In genomic region chr16:84811529-84811928, GRCh38 we compare ENCODE assay signal across 18 cellular contexts. TPM values are rescaled to one million over a fixed set of nuclear protein-coding genes. Genes with fewer than 3 reads are reported as not detected.
DNase-seq lines count a peak whose midpoint lies in the region; ATAC-seq and TF ChIP-seq lines count a peak whose summit lies in the region.
"Had no signal": no experiment of that assay in that cellular context is flagged by ENCODE, and none has a peak within 500 bp of the region (broad histone marks: within the 10 kb centered on the region; RNA-seq: fewer than 3 reads in every experiment).

No MANE protein-coding gene starts in this region.

- WGBS in gastroesophageal sphincter (ENCODE audit: low coverage in 1 of 2), 2 donors = 100% methylated on average over 1 to 2 of the region's 2 CpGs

- no peaks in the 10 kb centered on the region for H3K9me3 Mint-ChIP-seq in T-helper 1 cell treated with Interleukin-12 subunit alpha and Interleukin-12 subunit beta and Interleukin-4 antibody, amounts not matched to agents 30 μg/mL and 1 μg/mL, for 36 hours
- no peaks in the 10 kb centered on the region for H3K9me3 Mint-ChIP-seq in stimulated activated naive CD8-positive, alpha-beta T cell treated with anti-CD3 and anti-CD28 coated beads, Interleukin-15, Interleukin-2, amounts not matched to agents 100 ng/mL and 50 ng/mL, for 24 hours
- H3K9me3 Mint-ChIP-seq in stimulated activated naive CD8-positive, alpha-beta T cell treated with anti-CD3 and anti-CD28 coated beads, Interleukin-15, amount 100 ng/mL, for 72 hours = no peaks in the 10 kb centered on the region
- H3K9me3 Mint-ChIP-seq in activated T-cell treated with anti-CD3 and anti-CD28 coated beads, Interleukin-2, amount 50 U/mL, for 72 hours = peaks cover 0 to 1% of the 10 kb centered on the region in 2 donors
- H3K9me3 Mint-ChIP-seq: CD4-positive, alpha-beta T cell had no signal

- ATAC-seq in stimulated activated naive CD8-positive, alpha-beta T cell treated with anti-CD3 and anti-CD28 coated beads, Interleukin-15, amount 100 ng/mL, for 72 hours = no peak
- no peak for ATAC-seq in gastroesophageal sphincter
- ATAC-seq in activated T-cell treated with anti-CD3 and anti-CD28 coated beads, Interleukin-2, amount 50 U/mL, for 72 hours (replicated peaks in 1 of 2) = no peak

- no peak overlapping the region for H3K4me3 Mint-ChIP-seq in T-helper 1 cell treated with Interleukin-12 subunit alpha and Interleukin-12 subunit beta and Interleukin-4 antibody, amounts not matched to agents 30 μg/mL and 1 μg/mL, for 36 hours
- no peak overlapping the region for H3K4me3 Mint-ChIP-seq in stimulated activated naive CD8-positive, alpha-beta T cell treated with anti-CD3 and anti-CD28 coated beads, Interleukin-15, Interleukin-2, amounts not matched to agents 100 ng/mL and 50 ng/mL, for 24 hours
- H3K4me3 Mint-ChIP-seq in stimulated activated naive CD8-positive, alpha-beta T cell treated with anti-CD3 and anti-CD28 coated beads, Interleukin-15, amount 100 ng/mL, for 72 hours = peak overlapping the region in 1 of 2 donors; percentile 65
- H3K4me3 Mint-ChIP-seq in activated T-cell treated with anti-CD3 and anti-CD28 coated beads, Interleukin-2, amount 50 U/mL, for 72 hours = no peak overlapping the region
- H3K4me3 Mint-ChIP-seq: CD4-positive, alpha-beta T cell had no signal

- no peaks in the 10 kb centered on the region for H3K27me3 ChIP-seq in gastroesophageal sphincter
- H3K27me3 ChIP-seq in vagina = no peaks in the 10 kb centered on the region
- H3K27me3 ChIP-seq: Peyer's patch had no signal

- intact Hi-C loops in vagina (cut with DNase I) = no loop called here

- H3K4me1 ChIP-seq in gastroesophageal sphincter (peaks cover 0 to 15% (median 0%) of the 10 kb centered on the region in 3 donors), vagina (peaks cover 7% of the 10 kb centered on the region)
- H3K4me1 ChIP-seq: Peyer's patch had no signal

- no peak overlapping the region for H3K4me3 ChIP-seq in gastroesophageal sphincter
- H3K4me3 ChIP-seq in vagina = no peak overlapping the region
- H3K4me3 ChIP-seq: Peyer's patch had no signal

- no peaks in the 10 kb centered on the region for H3K36me3 ChIP-seq in gastroesophageal sphincter
- H3K36me3 ChIP-seq in vagina = no peaks in the 10 kb centered on the region
- H3K36me3 ChIP-seq: Peyer's patch had no signal

- no peaks in the 10 kb centered on the region for H3K36me3 Mint-ChIP-seq in T-helper 1 cell treated with Interleukin-12 subunit alpha and Interleukin-12 subunit beta and Interleukin-4 antibody, amounts not matched to agents 30 μg/mL and 1 μg/mL, for 36 hours (ENCODE audit: low read depth)
- H3K36me3 Mint-ChIP-seq in stimulated activated naive CD8-positive, alpha-beta T cell treated with anti-CD3 and anti-CD28 coated beads, Interleukin-15, Interleukin-2, amounts not matched to agents 100 ng/mL and 50 ng/mL, for 24 hours (ENCODE audit: low read depth) = no peaks in the 10 kb centered on the region
- H3K36me3 Mint-ChIP-seq in activated T-cell treated with anti-CD3 and anti-CD28 coated beads, Interleukin-2, amount 50 U/mL, for 72 hours (ENCODE audit: insufficient read depth in 2 of 2) = no peaks in the 10 kb centered on the region

- TF ChIP-seq POLR2A in gastroesophageal sphincter (IDR thresholded peaks at IDR 0.05) (no peak), vagina (IDR thresholded peaks at IDR 0.05) (no peak)

- H3K4me1 Mint-ChIP-seq in T-helper 1 cell treated with Interleukin-12 subunit alpha and Interleukin-12 subunit beta and Interleukin-4 antibody, amounts not matched to agents 30 μg/mL and 1 μg/mL, for 36 hours (ENCODE audit: low read depth) = peaks cover 19% of the 10 kb centered on the region
- peaks cover 14% of the 10 kb centered on the region for H3K4me1 Mint-ChIP-seq in stimulated activated naive CD8-positive, alpha-beta T cell treated with anti-CD3 and anti-CD28 coated beads, Interleukin-15, Interleukin-2, amounts not matched to agents 100 ng/mL and 50 ng/mL, for 24 hours (ENCODE audit: low read depth)
- H3K4me1 Mint-ChIP-seq in stimulated activated naive CD8-positive, alpha-beta T cell treated with anti-CD3 and anti-CD28 coated beads, Interleukin-15, amount 100 ng/mL, for 72 hours = peaks cover 25% of the 10 kb centered on the region
- peaks cover 16% of the 10 kb centered on the region for H3K4me1 Mint-ChIP-seq in activated T-cell treated with anti-CD3 and anti-CD28 coated beads, Interleukin-2, amount 50 U/mL, for 72 hours (ENCODE audit: low read depth)

- H3K9me3 ChIP-seq in gastroesophageal sphincter (no peaks in the 10 kb centered on the region), vagina (no peaks in the 10 kb centered on the region)
- H3K9me3 ChIP-seq: Peyer's patch had no signal

- peak overlapping the region; percentile 81 for H3K27ac Mint-ChIP-seq in T-helper 1 cell treated with Interleukin-12 subunit alpha and Interleukin-12 subunit beta and Interleukin-4 antibody, amounts not matched to agents 30 μg/mL and 1 μg/mL, for 36 hours
- H3K27ac Mint-ChIP-seq in stimulated activated naive CD8-positive, alpha-beta T cell treated with anti-CD3 and anti-CD28 coated beads, Interleukin-15, Interleukin-2, amounts not matched to agents 100 ng/mL and 50 ng/mL, for 24 hours = peak overlapping the region; percentile 11
- peak overlapping the region in 1 of 2 donors; percentile 12 for H3K27ac Mint-ChIP-seq in stimulated activated naive CD8-positive, alpha-beta T cell treated with anti-CD3 and anti-CD28 coated beads, Interleukin-15, amount 100 ng/mL, for 72 hours
- H3K27ac Mint-ChIP-seq in activated T-cell treated with anti-CD3 and anti-CD28 coated beads, Interleukin-2, amount 50 U/mL, for 72 hours = no peak overlapping the region
- H3K27ac Mint-ChIP-seq: CD4-positive, alpha-beta T cell had no signal

- TF ChIP-seq CTCF in gastroesophageal sphincter (IDR thresholded peaks at IDR 0.05) = no peak
- TF ChIP-seq CTCF in vagina (IDR thresholded peaks at IDR 0.05) = no peak

- H3K27ac ChIP-seq in gastroesophageal sphincter (peak overlapping the region in 3 of 4 donors; percentile 27 to 47 (median 31)), vagina (peak overlapping the region; percentile 69)
- H3K27ac ChIP-seq: 22Rv1 had no signal

- DNase-seq in T-helper 1 cell (no peak), vagina (ENCODE audit: extremely low spot score in 2 of 2) (no peak)
- no peak for DNase-seq in stimulated activated naive CD8-positive, alpha-beta T cell treated with anti-CD3 and anti-CD28 coated beads, Interleukin-15, amount 100 ng/mL, for 72 hours
- DNase-seq in activated CD8-positive, alpha-beta memory T cell treated with anti-CD3 and anti-CD28 coated beads, Interleukin-2, amount 50 U/mL, for 4 hours = no peak
- DNase-seq in activated T-cell treated with anti-CD3 and anti-CD28 coated beads, Interleukin-2, amount 50 U/mL, for 72 hours = no peak
- DNase-seq: DMS153; EL; H7; NCI-H1105; NCI-H748 treated with DMSO at 0.1 percent for 48 hours; NK-92 treated with Interleukin-12 subunit alpha and Interleukin-12 subunit beta, amount 100 ng/mL, for 24 hours; Peyer's patch had no signal

- no peak for TF ChIP-seq EP300 in gastroesophageal sphincter (IDR thresholded peaks at IDR 0.05)

- H3K27me3 Mint-ChIP-seq in T-helper 1 cell treated with Interleukin-12 subunit alpha and Interleukin-12 subunit beta and Interleukin-4 antibody, amounts not matched to agents 30 μg/mL and 1 μg/mL, for 36 hours (ENCODE audit: low read depth) = peaks cover 10% of the 10 kb centered on the region
- peaks cover 7% of the 10 kb centered on the region for H3K27me3 Mint-ChIP-seq in stimulated activated naive CD8-positive, alpha-beta T cell treated with anti-CD3 and anti-CD28 coated beads, Interleukin-15, Interleukin-2, amounts not matched to agents 100 ng/mL and 50 ng/mL, for 24 hours
- H3K27me3 Mint-ChIP-seq in stimulated activated naive CD8-positive, alpha-beta T cell treated with anti-CD3 and anti-CD28 coated beads, Interleukin-15, amount 100 ng/mL, for 72 hours = peaks cover 11% of the 10 kb centered on the region
- no peaks in the 10 kb centered on the region for H3K27me3 Mint-ChIP-seq in activated T-cell treated with anti-CD3 and anti-CD28 coated beads, Interleukin-2, amount 50 U/mL, for 72 hours (ENCODE audit: low read depth)
- H3K27me3 Mint-ChIP-seq: CD4-positive, alpha-beta T cell had no signal

RNA-seq across cellular contexts. Expression of gene CRISPLD2, which starts 8.3 kb away (rescaled TPM):
- total RNA-seq in gastroesophageal sphincter (100 to 1,000 TPM; 174 to 411 (median 219) TPM), vagina (320 TPM)
- total RNA-seq in activated T-cell treated with anti-CD3 and anti-CD28 coated beads, Interleukin-2, amount 50 U/mL, for 72 hours = under 1 TPM; 0.38 to 0.51 TPM
- total RNA-seq: HT1080 had no signal

Comparison
In these comparisons a context has a peak if more than half of its experiments do, and no peak if none do; other contexts are left out.
1. RNA of gene CRISPLD2, which starts 8.3 kb away (total RNA-seq): 320 TPM in vagina (single experiment) and 174 to 411 TPM in gastroesophageal sphincter; 0.38 to 0.51 TPM in activated T-cell treated with anti-CD3 and anti-CD28 coated beads, Interleukin-2, amount 50 U/mL, for 72 hours; every median in the first group is over 100 times any median in the second.